In the genomic region with DNA sequence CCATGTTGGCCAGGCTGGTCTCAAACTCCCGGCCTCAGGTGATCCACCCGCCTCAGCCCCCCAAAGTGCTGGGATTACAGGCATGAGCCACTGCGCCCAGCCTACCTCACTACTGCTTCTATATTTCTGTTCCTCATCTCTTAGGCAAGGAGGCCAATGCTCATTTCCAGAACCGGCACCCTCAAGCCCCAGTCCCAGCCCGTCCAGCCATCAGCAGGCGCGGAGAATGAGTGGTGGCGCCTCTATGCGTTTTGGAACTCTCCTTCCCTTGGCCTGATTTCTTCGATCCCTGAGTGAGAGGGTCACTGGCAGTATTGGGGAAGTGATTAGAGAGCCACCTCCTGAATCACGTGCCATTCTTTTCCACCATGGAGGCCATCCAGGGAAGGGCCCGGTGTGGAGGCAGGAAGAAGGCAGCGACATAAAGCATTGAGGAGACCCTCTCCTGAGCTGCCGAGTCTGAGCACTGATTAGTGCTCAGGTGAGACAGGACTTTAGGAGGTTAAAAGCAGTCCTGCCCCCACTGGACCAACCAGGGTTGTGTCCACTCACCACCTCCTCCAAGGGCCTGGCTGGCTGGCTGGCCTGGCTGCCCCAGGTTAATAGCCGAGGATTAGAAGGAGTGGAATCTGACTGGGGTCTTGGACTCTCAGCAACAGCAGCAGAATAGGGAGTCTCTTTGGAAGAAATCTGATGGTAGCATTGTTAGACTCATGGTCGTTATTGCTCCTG, we compare ENCODE assay signal across 1 cellular context.
TF ChIP-seq lines count a peak whose summit lies in the region.

No MANE protein-coding gene starts in this region.

TF ChIP-seq in H1, 55 proteins besides CTCF, POLR2A, EP300 and RAD21:
- TF ChIP-seq GTF2F1 (IDR thresholded peaks at IDR 0.05; ENCODE audit: borderline replicate concordance, low read depth, low read length), result no peak
- TF ChIP-seq, protein P1, sequence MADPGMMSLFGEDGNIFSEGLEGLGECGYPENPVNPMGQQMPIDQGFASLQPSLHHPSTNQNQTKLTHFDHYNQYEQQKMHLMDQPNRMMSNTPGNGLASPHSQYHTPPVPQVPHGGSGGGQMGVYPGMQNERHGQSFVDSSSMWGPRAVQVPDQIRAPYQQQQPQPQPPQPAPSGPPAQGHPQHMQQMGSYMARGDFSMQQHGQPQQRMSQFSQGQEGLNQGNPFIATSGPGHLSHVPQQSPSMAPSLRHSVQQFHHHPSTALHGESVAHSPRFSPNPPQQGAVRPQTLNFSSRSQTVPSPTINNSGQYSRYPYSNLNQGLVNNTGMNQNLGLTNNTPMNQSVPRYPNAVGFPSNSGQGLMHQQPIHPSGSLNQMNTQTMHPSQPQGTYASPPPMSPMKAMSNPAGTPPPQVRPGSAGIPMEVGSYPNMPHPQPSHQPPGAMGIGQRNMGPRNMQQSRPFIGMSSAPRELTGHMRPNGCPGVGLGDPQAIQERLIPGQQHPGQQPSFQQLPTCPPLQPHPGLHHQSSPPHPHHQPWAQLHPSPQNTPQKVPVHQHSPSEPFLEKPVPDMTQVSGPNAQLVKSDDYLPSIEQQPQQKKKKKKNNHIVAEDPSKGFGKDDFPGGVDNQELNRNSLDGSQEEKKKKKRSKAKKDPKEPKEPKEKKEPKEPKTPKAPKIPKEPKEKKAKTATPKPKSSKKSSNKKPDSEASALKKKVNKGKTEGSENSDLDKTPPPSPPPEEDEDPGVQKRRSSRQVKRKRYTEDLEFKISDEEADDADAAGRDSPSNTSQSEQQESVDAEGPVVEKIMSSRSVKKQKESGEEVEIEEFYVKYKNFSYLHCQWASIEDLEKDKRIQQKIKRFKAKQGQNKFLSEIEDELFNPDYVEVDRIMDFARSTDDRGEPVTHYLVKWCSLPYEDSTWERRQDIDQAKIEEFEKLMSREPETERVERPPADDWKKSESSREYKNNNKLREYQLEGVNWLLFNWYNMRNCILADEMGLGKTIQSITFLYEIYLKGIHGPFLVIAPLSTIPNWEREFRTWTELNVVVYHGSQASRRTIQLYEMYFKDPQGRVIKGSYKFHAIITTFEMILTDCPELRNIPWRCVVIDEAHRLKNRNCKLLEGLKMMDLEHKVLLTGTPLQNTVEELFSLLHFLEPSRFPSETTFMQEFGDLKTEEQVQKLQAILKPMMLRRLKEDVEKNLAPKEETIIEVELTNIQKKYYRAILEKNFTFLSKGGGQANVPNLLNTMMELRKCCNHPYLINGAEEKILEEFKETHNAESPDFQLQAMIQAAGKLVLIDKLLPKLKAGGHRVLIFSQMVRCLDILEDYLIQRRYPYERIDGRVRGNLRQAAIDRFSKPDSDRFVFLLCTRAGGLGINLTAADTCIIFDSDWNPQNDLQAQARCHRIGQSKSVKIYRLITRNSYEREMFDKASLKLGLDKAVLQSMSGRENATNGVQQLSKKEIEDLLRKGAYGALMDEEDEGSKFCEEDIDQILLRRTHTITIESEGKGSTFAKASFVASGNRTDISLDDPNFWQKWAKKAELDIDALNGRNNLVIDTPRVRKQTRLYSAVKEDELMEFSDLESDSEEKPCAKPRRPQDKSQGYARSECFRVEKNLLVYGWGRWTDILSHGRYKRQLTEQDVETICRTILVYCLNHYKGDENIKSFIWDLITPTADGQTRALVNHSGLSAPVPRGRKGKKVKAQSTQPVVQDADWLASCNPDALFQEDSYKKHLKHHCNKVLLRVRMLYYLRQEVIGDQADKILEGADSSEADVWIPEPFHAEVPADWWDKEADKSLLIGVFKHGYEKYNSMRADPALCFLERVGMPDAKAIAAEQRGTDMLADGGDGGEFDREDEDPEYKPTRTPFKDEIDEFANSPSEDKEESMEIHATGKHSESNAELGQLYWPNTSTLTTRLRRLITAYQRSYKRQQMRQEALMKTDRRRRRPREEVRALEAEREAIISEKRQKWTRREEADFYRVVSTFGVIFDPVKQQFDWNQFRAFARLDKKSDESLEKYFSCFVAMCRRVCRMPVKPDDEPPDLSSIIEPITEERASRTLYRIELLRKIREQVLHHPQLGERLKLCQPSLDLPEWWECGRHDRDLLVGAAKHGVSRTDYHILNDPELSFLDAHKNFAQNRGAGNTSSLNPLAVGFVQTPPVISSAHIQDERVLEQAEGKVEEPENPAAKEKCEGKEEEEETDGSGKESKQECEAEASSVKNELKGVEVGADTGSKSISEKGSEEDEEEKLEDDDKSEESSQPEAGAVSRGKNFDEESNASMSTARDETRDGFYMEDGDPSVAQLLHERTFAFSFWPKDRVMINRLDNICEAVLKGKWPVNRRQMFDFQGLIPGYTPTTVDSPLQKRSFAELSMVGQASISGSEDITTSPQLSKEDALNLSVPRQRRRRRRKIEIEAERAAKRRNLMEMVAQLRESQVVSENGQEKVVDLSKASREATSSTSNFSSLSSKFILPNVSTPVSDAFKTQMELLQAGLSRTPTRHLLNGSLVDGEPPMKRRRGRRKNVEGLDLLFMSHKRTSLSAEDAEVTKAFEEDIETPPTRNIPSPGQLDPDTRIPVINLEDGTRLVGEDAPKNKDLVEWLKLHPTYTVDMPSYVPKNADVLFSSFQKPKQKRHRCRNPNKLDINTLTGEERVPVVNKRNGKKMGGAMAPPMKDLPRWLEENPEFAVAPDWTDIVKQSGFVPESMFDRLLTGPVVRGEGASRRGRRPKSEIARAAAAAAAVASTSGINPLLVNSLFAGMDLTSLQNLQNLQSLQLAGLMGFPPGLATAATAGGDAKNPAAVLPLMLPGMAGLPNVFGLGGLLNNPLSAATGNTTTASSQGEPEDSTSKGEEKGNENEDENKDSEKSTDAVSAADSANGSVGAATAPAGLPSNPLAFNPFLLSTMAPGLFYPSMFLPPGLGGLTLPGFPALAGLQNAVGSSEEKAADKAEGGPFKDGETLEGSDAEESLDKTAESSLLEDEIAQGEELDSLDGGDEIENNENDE (IDR thresholded peaks at IDR 0.05; ENCODE audit: insufficient replicate concordance, low read length), result no peak
- TF ChIP-seq NRF1 (IDR thresholded peaks at IDR 0.05; ENCODE audit: low read depth, low read length), result no peak
- TF ChIP-seq, protein P2, sequence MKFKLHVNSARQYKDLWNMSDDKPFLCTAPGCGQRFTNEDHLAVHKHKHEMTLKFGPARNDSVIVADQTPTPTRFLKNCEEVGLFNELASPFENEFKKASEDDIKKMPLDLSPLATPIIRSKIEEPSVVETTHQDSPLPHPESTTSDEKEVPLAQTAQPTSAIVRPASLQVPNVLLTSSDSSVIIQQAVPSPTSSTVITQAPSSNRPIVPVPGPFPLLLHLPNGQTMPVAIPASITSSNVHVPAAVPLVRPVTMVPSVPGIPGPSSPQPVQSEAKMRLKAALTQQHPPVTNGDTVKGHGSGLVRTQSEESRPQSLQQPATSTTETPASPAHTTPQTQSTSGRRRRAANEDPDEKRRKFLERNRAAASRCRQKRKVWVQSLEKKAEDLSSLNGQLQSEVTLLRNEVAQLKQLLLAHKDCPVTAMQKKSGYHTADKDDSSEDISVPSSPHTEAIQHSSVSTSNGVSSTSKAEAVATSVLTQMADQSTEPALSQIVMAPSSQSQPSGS (IDR thresholded peaks at IDR 0.05; ENCODE audit: low read length), result no peak
- TF ChIP-seq CREB1 (IDR thresholded peaks at IDR 0.05), result no peak
- TF ChIP-seq JUND (IDR thresholded peaks at IDR 0.05; ENCODE audit: low read length), result no peak
- TF ChIP-seq TAF1 (IDR thresholded peaks at IDR 0.05; ENCODE audit: low read depth, low read length), result no peak
- no peak for TF ChIP-seq SP2 (IDR thresholded peaks at IDR 0.05; ENCODE audit: low read length)
- TF ChIP-seq CBX8 (IDR thresholded peaks at IDR 0.05; ENCODE audit: borderline replicate concordance, low read depth, low read length), result no peak
- no peak for TF ChIP-seq CHD2 (IDR thresholded peaks at IDR 0.05; ENCODE audit: low read length)
- TF ChIP-seq CEBPB (IDR thresholded peaks at IDR 0.05; ENCODE audit: low read depth, low read length), result no peak
- TF ChIP-seq PHF8 (conservative IDR thresholded peaks at IDR 0.05; ENCODE audit: low read depth, low read length), result no peak
- no peak for TF ChIP-seq SIRT6 (IDR thresholded peaks at IDR 0.05; ENCODE audit: low read length)
- no peak for TF ChIP-seq TBP (IDR thresholded peaks at IDR 0.05; ENCODE audit: low read depth, low read length)
- no peak for TF ChIP-seq RXRA (IDR thresholded peaks at IDR 0.05; ENCODE audit: insufficient read depth, low read depth, low read length)
- no peak for TF ChIP-seq YY1 (IDR thresholded peaks at IDR 0.05; ENCODE audit: low read depth, low read length)
- TF ChIP-seq GABPA (IDR thresholded peaks at IDR 0.05; ENCODE audit: borderline replicate concordance, insufficient read depth, low read length), result no peak
- no peak for TF ChIP-seq BACH1 (IDR thresholded peaks at IDR 0.05; ENCODE audit: low read length)
